14 cellular contexts compared by ENCODE assay signal in genomic region chr5:37437716-37438115, GRCh38. TPM values are rescaled to one million over a fixed set of nuclear protein-coding genes. Genes with fewer than 3 reads are reported as not detected.
DNase-seq lines count a peak whose midpoint lies in the region; TF ChIP-seq lines count a peak whose summit lies in the region.
"Had no signal": no experiment of that assay in that cellular context is flagged by ENCODE, and none has a peak within 500 bp of the region (broad histone marks: within the 10 kb centered on the region; RNA-seq: fewer than 3 reads in every experiment).

No MANE protein-coding gene starts in this region.

- no peak overlapping the region for H3K4me3 ChIP-seq in adipocyte (ENCODE audit: low read length)
- no peak overlapping the region for H3K4me3 ChIP-seq in choroid plexus epithelial cell (ENCODE audit: low read depth, low read length)
- H3K4me3 ChIP-seq: PC-9, SJSA1 had no signal

- no peak overlapping the region for H3K9ac ChIP-seq in adipocyte (ENCODE audit: low read length)

- no peak overlapping the region for H3K27ac Mint-ChIP-seq in type B pancreatic cell
- H3K27ac Mint-ChIP-seq in nephron progenitor cell = no peak overlapping the region
- H3K27ac Mint-ChIP-seq: H9 had no signal

- H3K27me3 Mint-ChIP-seq in type B pancreatic cell = no peaks in the 10 kb centered on the region
- H3K27me3 Mint-ChIP-seq in nephron progenitor cell (ENCODE audit: low read depth, poor library complexity) = no peaks in the 10 kb centered on the region

- H3K36me3 Mint-ChIP-seq in type B pancreatic cell (peaks cover 7% of the 10 kb centered on the region), nephron progenitor cell (ENCODE audit: low read depth) (peaks cover 9% of the 10 kb centered on the region)

- H3K4me1 ChIP-seq in adipocyte (ENCODE audit: control insufficient read depth, insufficient read depth, low read length) = peaks cover 21% of the 10 kb centered on the region

- no peaks in the 10 kb centered on the region for H3K4me1 Mint-ChIP-seq in type B pancreatic cell (ENCODE audit: unreplicated experiment)
- H3K4me1 Mint-ChIP-seq in nephron progenitor cell = no peaks in the 10 kb centered on the region
- H3K4me1 Mint-ChIP-seq: H9 had no signal

- H3K36me3 ChIP-seq in adipocyte (ENCODE audit: control insufficient read depth, insufficient read depth, low read length, severe bottlenecking) = peaks cover 7% of the 10 kb centered on the region

- DNase-seq in EL (peak; percentile 26), adipocyte (ENCODE audit: low read depth) (peak; percentile 3), choroid plexus epithelial cell (ENCODE audit: low read depth) (peak; percentile 85), myocyte (ENCODE audit: low read depth) (peak; percentile 3), type B pancreatic cell (ENCODE audit: extremely low spot score, unreplicated experiment) (no peak), nephron progenitor cell (no peak), pons (ENCODE audit: low spot score) (no peak)
- DNase-seq: DND-41, H9, NCI-H1436 treated with DMSO at 0.1 percent for 48 hours, NCI-H2029 treated with DMSO at 0.1 percent for 48 hours, NCI-H510A treated with DMSO at 0.1 percent for 48 hours, PC-9 had no signal

- H3K9me3 ChIP-seq in adipocyte (ENCODE audit: control insufficient read depth, low read length) = no peaks in the 10 kb centered on the region
- H3K9me3 ChIP-seq: SJSA1 had no signal

- H3K27me3 ChIP-seq in adipocyte (replicated peaks; ENCODE audit: control insufficient read depth, insufficient read depth, low read length) = no peaks in the 10 kb centered on the region
- H3K27me3 ChIP-seq: SJSA1 had no signal

- TF ChIP-seq CTCF in choroid plexus epithelial cell (conservative IDR thresholded peaks at IDR 0.05; ENCODE audit: low read depth, low read length) (no peak), type B pancreatic cell (conservative IDR thresholded peaks at IDR 0.05) (no peak), nephron progenitor cell (IDR thresholded peaks at IDR 0.05) (no peak)

- H3K4me3 Mint-ChIP-seq in type B pancreatic cell (no peak overlapping the region), nephron progenitor cell (no peak overlapping the region)
- H3K4me3 Mint-ChIP-seq: H9 had no signal

- H3K9me3 Mint-ChIP-seq in type B pancreatic cell (no peaks in the 10 kb centered on the region), nephron progenitor cell (no peaks in the 10 kb centered on the region)
- H3K9me3 Mint-ChIP-seq: H9 had no signal

RNA-seq across cellular contexts. Expression of gene WDR70, which starts 58.6 kb away (rescaled TPM):
- total RNA-seq in myocyte = 24.5 and 39.8 TPM in 2 replicates
- polyA plus RNA-seq in myocyte (2012) = 25.5 TPM
- total RNA-seq in type B pancreatic cell (ENCODE audit: low replicate concordance) = 33.4 and 50.2 TPM in 2 replicates

Comparison
In these comparisons a context has a peak if more than half of its experiments do, and no peak if none do; other contexts are left out.
1. DNase-seq: peak in EL (single experiment), adipocyte (single experiment), choroid plexus epithelial cell (single experiment) and myocyte (single experiment); none in type B pancreatic cell (single experiment), nephron progenitor cell (single experiment) and pons (single experiment).